In genomic region chr12:41992029-41992428, GRCh38 we compare ENCODE assay signal across 26 cellular contexts.
DNase-seq lines count a peak whose midpoint lies in the region; ATAC-seq lines count a peak whose summit lies in the region.
"Had no signal": no experiment of that assay in that cellular context is flagged by ENCODE, and none has a peak within 500 bp of the region (broad histone marks: within the 10 kb centered on the region; RNA-seq: fewer than 3 reads in every experiment).

No MANE protein-coding gene starts in this region.

- DNase-seq in ACHN, result peak; percentile 97
- peak; percentile 98 for DNase-seq in NCI-H748 treated with DMSO at 0.1 percent for 48 hours (lab: John Stamatoyannopoulos, UW)
- DNase-seq in left kidney (ENCODE audit: low read depth, low spot score), result peak; percentile 43
- no peak for DNase-seq in SHP77 treated with DMSO at 0.1 percent for 48 hours (lab: John Stamatoyannopoulos, UW)
- DNase-seq in NCI-H82 (lab: John Stamatoyannopoulos, UW), result no peak
- DNase-seq: activated CD4-positive, alpha-beta T cell treated with anti-CD3 and anti-CD28 coated beads, Interleukin-2, amount 50 U/mL, for 1 hour; activated naive CD4-positive, alpha-beta T cell treated with anti-CD3 and anti-CD28 coated beads, Interleukin-2, amount 10 ng/mL, durations not matched to agents 7 days and 5 days; amniotic stem cell; erythroblast; GF-D8; heart left ventricle; KG1; left ventricle myocardium superior; midbrain; natural killer cell; NCI-H2107; NCI-H524; pancreas; right cardiac atrium; stimulated activated CD4-positive, alpha-beta T cell treated with anti-CD3 and anti-CD28 coated beads, Interleukin-12 subunit alpha, Interleukin-12 subunit beta, amount 100 ng/mL, for 4 hours; stimulated activated CD4-positive, alpha-beta T cell treated with anti-CD3 and anti-CD28 coated beads, Interleukin-4, amount 100 ng/mL, for 24 hours; stimulated activated naive CD4-positive, alpha-beta T cell; WERI-Rb-1 had no signal

- in situ Hi-C loops in ACHN (cut with HindIII; ENCODE audit: low pct_ligation_motif_present, low pct_unique_long_range_greater_than_20kb, low sequenced_read_pairs), result no loop called here

- ATAC-seq in GM18907 (IDR thresholded peaks at IDR 0.05; ENCODE audit: unreplicated experiment) (peak; percentile 62), HG02973 (IDR thresholded peaks at IDR 0.05; ENCODE audit: unreplicated experiment) (no peak)
- ATAC-seq: heart left ventricle, left ventricle myocardium superior, natural killer cell, right cardiac atrium, SK-N-SH treated with all-trans-retinoic acid at 6 μM for 48 hours had no signal

Comparison
In these comparisons a context has a peak if more than half of its experiments do, and no peak if none do; other contexts are left out.
1. DNase-seq: peak in ACHN (single experiment), NCI-H748 treated with DMSO at 0.1 percent for 48 hours (single experiment) and left kidney (single experiment); none in SHP77 treated with DMSO at 0.1 percent for 48 hours (single experiment) and NCI-H82 (single experiment).